Comparison of ENCODE assay signal across 15 cellular contexts in the genomic region with DNA sequence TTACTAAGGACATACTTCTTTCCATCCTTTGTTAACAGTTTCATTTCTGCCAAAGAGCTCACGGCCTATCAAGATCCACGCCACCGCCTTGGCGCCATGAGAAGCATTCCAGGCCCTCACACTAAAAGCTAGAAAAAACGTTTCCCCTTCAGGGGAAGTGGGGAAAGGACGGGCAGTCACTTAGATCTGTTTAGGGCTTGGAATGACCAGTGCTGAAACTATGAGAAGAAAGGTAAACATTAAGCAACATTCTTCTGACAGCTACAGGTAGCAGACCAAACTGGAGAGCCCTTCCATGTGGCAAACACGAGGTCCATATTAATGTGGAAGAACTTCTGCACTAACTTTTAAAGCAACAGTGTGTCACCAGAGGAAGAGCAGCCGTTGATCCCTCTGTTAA.
DNase-seq lines count a peak whose midpoint lies in the region; ATAC-seq and TF ChIP-seq lines count a peak whose summit lies in the region.
"Had no signal": no experiment of that assay in that cellular context is flagged by ENCODE, and none has a peak within 500 bp of the region (broad histone marks: within the 10 kb centered on the region; RNA-seq: fewer than 3 reads in every experiment).

No MANE protein-coding gene starts in this region.

- peak overlapping the region; percentile 59; the same call in 1 of the 2 replicates for H3K27ac ChIP-seq in DND-41 (ENCODE audit: low read length)
- peak overlapping the region; percentile 99 for H3K27ac ChIP-seq in KOPT-K1 (ENCODE audit: low read depth, low read length, poor library complexity, severe bottlenecking)
- H3K27ac ChIP-seq: BLaER1 treated with 17β-estradiol and CSF1 and Interleukin-3, amounts not matched to agents 10 nM and 100 nM; thyroid gland had no signal

- H3K36me3 ChIP-seq in DND-41 (ENCODE audit: insufficient read depth, low read length) (peaks cover 51% of the 10 kb centered on the region), KOPT-K1 (ENCODE audit: insufficient read depth, low read length) (peaks cover 45% of the 10 kb centered on the region)
- H3K36me3 ChIP-seq: thyroid gland had no signal

- peaks cover 44% of the 10 kb centered on the region for H3K36me3 Mint-ChIP-seq in activated naive CD8-positive, alpha-beta T cell treated with anti-CD3 and anti-CD28 coated beads for 36 hours
- peaks cover 0 to 33% (median 0%) of the 10 kb centered on the region in 3 donors for H3K36me3 Mint-ChIP-seq in naive thymus-derived CD8-positive, alpha-beta T cell

- no peaks in the 10 kb centered on the region for H3K9me3 Mint-ChIP-seq in activated naive CD8-positive, alpha-beta T cell treated with anti-CD3 and anti-CD28 coated beads for 36 hours
- H3K9me3 Mint-ChIP-seq in naive thymus-derived CD8-positive, alpha-beta T cell = no peaks in the 10 kb centered on the region

- no peaks in the 10 kb centered on the region for H3K27me3 Mint-ChIP-seq in activated naive CD8-positive, alpha-beta T cell treated with anti-CD3 and anti-CD28 coated beads for 36 hours
- H3K27me3 Mint-ChIP-seq in naive thymus-derived CD8-positive, alpha-beta T cell = no peaks in the 10 kb centered on the region

- no peak overlapping the region for H3K9ac ChIP-seq in DND-41 (ENCODE audit: low read depth, low read length)
- H3K9ac ChIP-seq: BLaER1 treated with 17β-estradiol and CSF1 and Interleukin-3, amounts not matched to agents 10 nM and 100 nM had no signal

- POLR2A ChIA-PET in naive thymus-derived CD8-positive, alpha-beta T cell (lab: Charles Lee) = interaction anchor here (0.9 to 1.1 kb wide), 2 partner anchors 31 to 65 kb away, joined by 4 read pairs; no protein-coding TSS in a partner anchor

- peak overlapping the region; percentile 81 for H3K27ac Mint-ChIP-seq in activated naive CD8-positive, alpha-beta T cell treated with anti-CD3 and anti-CD28 coated beads for 36 hours
- peak overlapping the region; percentile 18 to 99 (median 81) for H3K27ac Mint-ChIP-seq in naive thymus-derived CD8-positive, alpha-beta T cell

- no peak for ATAC-seq in DND-41 (ENCODE audit: insufficient read depth, low read depth)
- ATAC-seq in naive thymus-derived CD8-positive, alpha-beta T cell = no peak
- ATAC-seq in HG02970 (IDR thresholded peaks at IDR 0.05; ENCODE audit: low FRiP score, unreplicated experiment) = no peak
- ATAC-seq: HCT116 had no signal

- no peaks in the 10 kb centered on the region for H4K20me1 ChIP-seq in DND-41 (ENCODE audit: insufficient read depth, low read length)

- no peak overlapping the region for H3K4me3 ChIP-seq in DND-41 (ENCODE audit: low read depth in 1 of 2, low read length in 2 of 2)
- H3K4me3 ChIP-seq: BLaER1 treated with 17β-estradiol and CSF1 and Interleukin-3, amounts not matched to agents 10 nM and 100 nM; thyroid gland had no signal

- no peaks in the 10 kb centered on the region for H3K27me3 ChIP-seq in DND-41 (ENCODE audit: insufficient read depth, low read length, poor library complexity)
- H3K27me3 ChIP-seq: BLaER1 treated with 17β-estradiol and CSF1 and Interleukin-3, amounts not matched to agents 10 nM and 100 nM; thyroid gland had no signal

- TF ChIP-seq CTCF in DND-41 (IDR thresholded peaks at IDR 0.05; ENCODE audit: borderline replicate concordance, extremely low read depth, low read length, poor library complexity, severe bottlenecking) = no peak

- H3K4me2 ChIP-seq in DND-41 (ENCODE audit: insufficient read depth, low read length) = no peak overlapping the region
- H3K4me2 ChIP-seq: BLaER1 treated with 17β-estradiol and CSF1 and Interleukin-3, amounts not matched to agents 10 nM and 100 nM had no signal

- DNase-seq in DND-41 (no peak), amniotic stem cell (lab: John Stamatoyannopoulos, UW) (no peak), cardiac septum (ENCODE audit: low spot score) (no peak)
- DNase-seq in activated naive CD8-positive, alpha-beta T cell treated with anti-CD3 and anti-CD28 coated beads for 36 hours = no peak
- DNase-seq in naive thymus-derived CD8-positive, alpha-beta T cell = no peak
- DNase-seq: activated CD4-positive, alpha-beta T cell treated with anti-CD3 and anti-CD28 coated beads for 4 hours; KBM-7; NCI-H1694 treated with DMSO at 0.1 percent for 48 hours; NCI-H510A; retina; thyroid gland had no signal

- no peaks in the 10 kb centered on the region for H3K9me3 ChIP-seq in DND-41 (ENCODE audit: insufficient read depth, low read length, severe bottlenecking)
- H3K9me3 ChIP-seq in KOPT-K1 (ENCODE audit: insufficient read depth, low read length, poor library complexity, severe bottlenecking) = no peaks in the 10 kb centered on the region
- H3K9me3 ChIP-seq: BLaER1 treated with 17β-estradiol and CSF1 and Interleukin-3, amounts not matched to agents 10 nM and 100 nM; thyroid gland had no signal

- H3K4me3 Mint-ChIP-seq in activated naive CD8-positive, alpha-beta T cell treated with anti-CD3 and anti-CD28 coated beads for 36 hours = no peak overlapping the region
- peak overlapping the region in 7 of 10 donors; percentile 11 to 37 (median 33) for H3K4me3 Mint-ChIP-seq in naive thymus-derived CD8-positive, alpha-beta T cell

- peaks cover 74% of the 10 kb centered on the region for H3K4me1 Mint-ChIP-seq in activated naive CD8-positive, alpha-beta T cell treated with anti-CD3 and anti-CD28 coated beads for 36 hours
- peaks cover 13 to 84% (median 76%) of the 10 kb centered on the region in 4 donors for H3K4me1 Mint-ChIP-seq in naive thymus-derived CD8-positive, alpha-beta T cell

- peaks cover 68% of the 10 kb centered on the region for H3K79me2 ChIP-seq in DND-41 (ENCODE audit: insufficient read depth, low read length)

- intact Hi-C loops in cardiac septum (cut with DNase I) = no loop called here

- H2AFZ ChIP-seq in DND-41 (ENCODE audit: low read depth, low read length) = no peak overlapping the region

- peaks cover 15% of the 10 kb centered on the region for H3K4me1 ChIP-seq in DND-41 (ENCODE audit: insufficient read depth, low read length)
- H3K4me1 ChIP-seq: thyroid gland had no signal
